Comparison of ENCODE assay signal across 8 cellular contexts in the genomic region with DNA sequence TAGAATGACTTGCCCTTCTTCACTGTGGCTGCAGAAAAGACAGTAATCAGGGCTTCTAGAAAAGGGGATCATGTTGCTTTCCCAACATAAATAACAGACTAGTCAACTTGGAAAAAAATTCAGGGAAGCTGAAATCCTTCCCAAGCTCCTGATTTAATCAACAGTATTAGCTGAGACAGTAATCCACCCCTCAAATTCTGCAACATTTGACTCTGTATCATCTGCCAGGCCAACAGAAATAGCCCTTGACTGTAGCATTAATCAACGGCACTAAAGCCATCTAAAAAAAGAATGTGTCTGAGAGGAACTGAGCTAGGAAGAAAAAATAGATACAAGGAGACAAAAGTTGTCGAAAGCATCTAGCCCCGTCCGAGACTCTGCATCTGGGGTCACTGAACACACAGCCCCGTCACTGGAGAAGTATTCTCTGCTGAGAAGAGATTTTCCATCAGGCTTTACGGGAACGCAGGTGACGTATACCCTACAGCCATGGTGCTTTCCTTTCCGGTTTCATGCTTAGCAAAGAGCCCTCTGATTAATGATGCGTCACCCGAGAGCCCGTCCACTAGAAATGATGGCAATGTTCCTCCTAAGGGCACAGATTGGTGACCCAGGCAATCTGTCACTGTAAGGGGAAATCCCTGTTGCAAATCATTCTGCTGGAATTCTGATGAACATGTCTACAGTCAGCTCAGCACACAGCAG. TPM values are rescaled to one million over a fixed set of nuclear protein-coding genes. Genes with fewer than 3 reads are reported as not detected.
DNase-seq lines count a peak whose midpoint lies in the region; ATAC-seq, FAIRE-seq and TF ChIP-seq lines count a peak whose summit lies in the region.

No MANE protein-coding gene starts in this region.

- 10% methylated on average over 12 of the region's 12 CpGs for WGBS in GM12878 (ENCODE audit: insufficient coverage, insufficient replicate concordance, low lambda C conversion rate, missing lambda C conversion rate)
- 64% methylated on average over 10 of the region's 12 CpGs for WGBS in right lobe of liver (ENCODE audit: insufficient coverage, low coverage, low lambda C conversion rate, missing lambda C conversion rate)

- DNase-seq in AG09309 (ENCODE audit: low read depth) (peak; percentile 90), HPDE6-E6E7 (ENCODE audit: extremely low spot score) (peak; percentile 94), GM12878 (ENCODE audit: low read depth, low spot score) (no peak), right lobe of liver (peak in 1 of 3 donors; percentile 28), mucosa of gallbladder (ENCODE audit: low spot score) (no peak), GDM1 (lab: John Stamatoyannopoulos, UW) (no peak), SKM-1 treated with dmso at 0.1 percent for 144 hours (lab: John Stamatoyannopoulos, UW; ENCODE audit: unreplicated experiment) (no peak), NCI-H1048 (lab: John Stamatoyannopoulos, UW) (no peak)

- H3K27ac ChIP-seq in GM12878 (ENCODE audit: control insufficient read depth, insufficient read depth) (no peak overlapping the region), right lobe of liver (peak overlapping the region in 2 of 3 donors; percentile 57 to 76)

- SMC1A ChIA-PET in GM12878 (lab: Charles Lee; ENCODE audit: uncharacterized antibody, unreplicated experiment): interaction anchor here (1.2 kb wide), 1 partner anchor 17 kb away, joined by 3 read pairs; no protein-coding TSS in a partner anchor

- no peaks in the 10 kb centered on the region; the same call in 1 of the 2 replicates for H4K20me1 ChIP-seq in GM12878 (ENCODE audit: control insufficient read depth, insufficient read depth)

- H3K27me3 ChIP-seq in GM12878 (replicated peaks in 1 of 2; ENCODE audit: control insufficient read depth in 2 of 2, insufficient read depth in 2 of 2, low read length in 1 of 2): no peaks in the 10 kb centered on the region
- no peaks in the 10 kb centered on the region for H3K27me3 ChIP-seq in right lobe of liver

- no peaks in the 10 kb centered on the region for H3K9me3 ChIP-seq in GM12878 (replicated peaks; ENCODE audit: control insufficient read depth, insufficient read depth, low read length)
- no peaks in the 10 kb centered on the region for H3K9me3 ChIP-seq in right lobe of liver

- no peak for TF ChIP-seq EP300 in GM12878 (IDR thresholded peaks at IDR 0.05; ENCODE audit: borderline replicate concordance in 1 of 2, control insufficient read depth in 1 of 2, low read depth in 2 of 2, low read length in 2 of 2)

- H3K4me3 ChIP-seq in AG09309 (ENCODE audit: control insufficient read depth, low read depth, low read length) (peak overlapping the region; percentile 3; the same call in 1 of the 2 replicates), GM12878 (no peak overlapping the region), right lobe of liver (no peak overlapping the region)

- in situ Hi-C loops in GM12878 (cut with MboI): no loop called here

- CTCF ChIA-PET in GM12878 (lab: Yijun Ruan, JAX): no interaction called here

- ATAC-seq in GM12878 (peak; percentile 87), right lobe of liver (peak in 2 of 4 donors; percentile 5 to 72)

- H3K36me3 ChIP-seq in GM12878 (ENCODE audit: control insufficient read depth in 2 of 2, insufficient read depth in 2 of 2, low read length in 1 of 2) (no peaks in the 10 kb centered on the region), right lobe of liver (no peaks in the 10 kb centered on the region)

- intact Hi-C loops in GM12878 (cut with micrococcal nuclease; ENCODE audit: unreplicated experiment): no loop called here
- intact Hi-C loops in right lobe of liver (cut with DNase I): no loop called here

- no peaks in the 10 kb centered on the region for H3K79me2 ChIP-seq in GM12878 (ENCODE audit: control insufficient read depth, insufficient read depth, low read length)

- TF ChIP-seq CTCF in AG09309 (IDR thresholded peaks at IDR 0.05; ENCODE audit: control insufficient read depth, insufficient read depth, low read depth, low read length, missing control alignments) (no peak), GM12878 (IDR thresholded peaks at IDR 0.05 in 2 of 3, conservative IDR thresholded peaks at IDR 0.05 in 1 of 3; ENCODE audit: control insufficient read depth in 2 of 3, extremely low read depth in 1 of 3, insufficient read depth in 1 of 3, low read depth in 3 of 3, low read length in 3 of 3) (no peak), right lobe of liver (IDR thresholded peaks at IDR 0.05) (no peak)

- H3K4me1 ChIP-seq in GM12878 (ENCODE audit: control insufficient read depth, insufficient read depth, low read length) (no peaks in the 10 kb centered on the region), right lobe of liver (peaks cover 0 to 31% (median 12%) of the 10 kb centered on the region in 4 donors)

- RAD21 ChIA-PET in GM12878 (lab: Charles Lee; ENCODE audit: unreplicated experiment): no interaction called here

- no peak overlapping the region for H3K9ac ChIP-seq in GM12878 (ENCODE audit: control insufficient read depth, insufficient read depth, low read length)

- TF ChIP-seq POLR2A in GM12878 (IDR thresholded peaks at IDR 0.05; ENCODE audit: low read depth, low read length) (no peak), right lobe of liver (IDR thresholded peaks at IDR 0.05) (peak; percentile 6)

- POLR2A ChIA-PET in GM12878 (lab: Charles Lee): no interaction called here

- no peak for TF ChIP-seq RAD21 in GM12878 (IDR thresholded peaks at IDR 0.05; ENCODE audit: insufficient read depth, low read depth, low read length)

- no peak overlapping the region for H3K4me2 ChIP-seq in GM12878 (ENCODE audit: control insufficient read depth, insufficient read depth)

- FAIRE-seq in GM12878 (lab: Jason Lieb, UNC): no peak

- BruUV-seq in GM12878 (replicated peaks; lab: Mats Ljungman, UMichigan): no TSS peak

- no peak overlapping the region for H2AFZ ChIP-seq in GM12878 (ENCODE audit: control insufficient read depth, low read depth, low read length)

TF ChIP-seq in GM12878, 131 proteins besides CTCF, POLR2A, EP300 and RAD21 (continues in another document):
- TF ChIP-seq RFX5 (IDR thresholded peaks at IDR 0.05; ENCODE audit: low read depth, low read length) (no peak), CBX5 (IDR thresholded peaks at IDR 0.05; ENCODE audit: low read depth) (no peak)
- TF ChIP-seq, protein P1, sequence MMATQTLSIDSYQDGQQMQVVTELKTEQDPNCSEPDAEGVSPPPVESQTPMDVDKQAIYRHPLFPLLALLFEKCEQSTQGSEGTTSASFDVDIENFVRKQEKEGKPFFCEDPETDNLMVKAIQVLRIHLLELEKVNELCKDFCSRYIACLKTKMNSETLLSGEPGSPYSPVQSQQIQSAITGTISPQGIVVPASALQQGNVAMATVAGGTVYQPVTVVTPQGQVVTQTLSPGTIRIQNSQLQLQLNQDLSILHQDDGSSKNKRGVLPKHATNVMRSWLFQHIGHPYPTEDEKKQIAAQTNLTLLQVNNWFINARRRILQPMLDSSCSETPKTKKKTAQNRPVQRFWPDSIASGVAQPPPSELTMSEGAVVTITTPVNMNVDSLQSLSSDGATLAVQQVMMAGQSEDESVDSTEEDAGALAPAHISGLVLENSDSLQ (IDR thresholded peaks at IDR 0.05): peak; percentile 89
- TF ChIP-seq, protein P2, sequence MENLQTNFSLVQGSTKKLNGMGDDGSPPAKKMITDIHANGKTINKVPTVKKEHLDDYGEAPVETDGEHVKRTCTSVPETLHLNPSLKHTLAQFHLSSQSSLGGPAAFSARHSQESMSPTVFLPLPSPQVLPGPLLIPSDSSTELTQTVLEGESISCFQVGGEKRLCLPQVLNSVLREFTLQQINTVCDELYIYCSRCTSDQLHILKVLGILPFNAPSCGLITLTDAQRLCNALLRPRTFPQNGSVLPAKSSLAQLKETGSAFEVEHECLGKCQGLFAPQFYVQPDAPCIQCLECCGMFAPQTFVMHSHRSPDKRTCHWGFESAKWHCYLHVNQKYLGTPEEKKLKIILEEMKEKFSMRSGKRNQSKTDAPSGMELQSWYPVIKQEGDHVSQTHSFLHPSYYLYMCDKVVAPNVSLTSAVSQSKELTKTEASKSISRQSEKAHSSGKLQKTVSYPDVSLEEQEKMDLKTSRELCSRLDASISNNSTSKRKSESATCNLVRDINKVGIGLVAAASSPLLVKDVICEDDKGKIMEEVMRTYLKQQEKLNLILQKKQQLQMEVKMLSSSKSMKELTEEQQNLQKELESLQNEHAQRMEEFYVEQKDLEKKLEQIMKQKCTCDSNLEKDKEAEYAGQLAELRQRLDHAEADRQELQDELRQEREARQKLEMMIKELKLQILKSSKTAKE (IDR thresholded peaks at IDR 0.05; ENCODE audit: low read depth, poor library complexity, severe bottlenecking): no peak

RNA-seq across cellular contexts. Expression of a gene that starts 42.1 kb away (rescaled TPM):
- 16.4 and 29.6 TPM in 2 replicates for total RNA-seq in GM12878 (2013; cell fraction: nucleolus; rRNA removed)
- total RNA-seq in GM12878 (2014; rRNA removed): 5.5 and 6.0 TPM in 2 replicates
- 6.9 and 7.2 TPM in 2 replicates for total RNA-seq in GM12878 (2014; rRNA removed; fragmentation: Illumina TruSeq; extraction: Trizol)
- total RNA-seq in GM12878 (2021): 6.8 and 8.2 TPM in 2 replicates
- polyA plus RNA-seq in GM12878 (2011; ENCODE audit: low read depth): 3.1 TPM
- polyA plus RNA-seq in GM12878 (2011; rRNA removed): 13.4 and 13.7 TPM in 2 replicates
- polyA plus RNA-seq in GM12878 (2011; cell fraction: cytosol; rRNA removed): 8.6 and 14.3 TPM in 2 replicates
- polyA plus RNA-seq in GM12878 (2011; cell fraction: nucleus; rRNA removed): 11.6 and 14.4 TPM in 2 replicates
- polyA plus RNA-seq in GM12878 (2012): 3.0 and 3.1 TPM in 2 replicates
- polyA plus RNA-seq in GM12878 (2014; fragmentation: Illumina TruSeq; extraction: Trizol): 6.8 and 7.4 TPM in 2 replicates
- 1 to 10 TPM; 1.6 to 1.7 TPM for polyA plus RNA-seq in GM12878 (2014; fragmentation: Nextera tagmentation; extraction: Ambion mirVana)
- polyA plus RNA-seq in GM12878 (2014; rRNA removed): 5.4 and 5.7 TPM in 2 replicates
- polyA plus RNA-seq in GM12878 (2016; fragmentation: Nextera tagmentation; extraction: Ambion mirVana): 1 to 10 TPM; 4.3 to 5.4 TPM
- 26.8 and 39.1 TPM in 2 replicates for polyA minus RNA-seq in GM12878 (2011; rRNA and poly(A)+ RNA removed)
- polyA minus RNA-seq in GM12878 (2011; cell fraction: cytosol; rRNA and poly(A)+ RNA removed): 5.4 and 9.1 TPM in 2 replicates
- 18.9 and 38.5 TPM in 2 replicates for polyA minus RNA-seq in GM12878 (2011; cell fraction: nucleus; rRNA and poly(A)+ RNA removed)
- total RNA-seq in right lobe of liver: 10 to 100 TPM; 13.7 to 46.4 (median 19.0) TPM
- total RNA-seq in mucosa of gallbladder: 48.7 TPM

Comparison
In these comparisons a context has a peak if more than half of its experiments do, and no peak if none do; other contexts are left out.
1. DNase-seq: peak in AG09309 (single experiment) and HPDE6-E6E7 (single experiment); none in GM12878 (single experiment), mucosa of gallbladder (single experiment), GDM1 (single experiment), SKM-1 treated with dmso at 0.1 percent for 144 hours (single experiment) and NCI-H1048 (single experiment).